8 cellular contexts compared by ENCODE assay signal in the genomic region with DNA sequence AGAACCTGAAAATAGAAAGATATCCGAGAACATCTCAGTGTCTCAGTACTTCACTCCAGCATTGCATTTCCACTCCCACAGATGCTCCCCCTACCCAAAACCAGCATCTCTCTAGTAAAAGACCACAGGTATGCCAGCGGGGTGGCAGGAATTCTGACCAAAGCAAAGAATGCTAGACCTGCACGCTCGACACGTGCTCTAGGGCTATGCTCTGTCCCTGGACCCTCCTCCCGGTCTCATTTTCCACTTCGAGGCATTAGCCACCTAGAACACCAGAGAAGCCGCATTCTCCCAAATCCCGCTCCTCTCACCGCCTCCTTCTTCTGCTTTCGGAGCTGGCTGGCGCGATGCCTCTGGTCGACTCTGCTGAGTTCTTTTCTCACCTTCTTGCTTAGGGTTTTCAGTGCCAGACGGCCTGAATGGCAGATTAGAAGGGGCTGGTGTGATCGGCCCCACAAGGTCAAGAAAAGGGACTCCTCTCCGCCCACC. TPM values are rescaled to one million over a fixed set of nuclear protein-coding genes. Genes with fewer than 3 reads are reported as not detected.
DNase-seq lines count a peak whose midpoint lies in the region; ATAC-seq, FAIRE-seq and TF ChIP-seq lines count a peak whose summit lies in the region.

No MANE protein-coding gene starts in this region.

- H3K4me1 ChIP-seq in A549 (peaks cover 20% of the 10 kb centered on the region), GM23248 (ENCODE audit: insufficient read depth) (peaks cover 7% of the 10 kb centered on the region), adipocyte (ENCODE audit: control insufficient read depth, insufficient read depth, low read length) (peaks cover 21% of the 10 kb centered on the region), stomach (peaks cover 10 to 40% (median 36%) of the 10 kb centered on the region in 4 donors)

- H3K9me3 ChIP-seq in A549 (no peaks in the 10 kb centered on the region), GM23248 (ENCODE audit: low read depth) (no peaks in the 10 kb centered on the region), adipocyte (ENCODE audit: control insufficient read depth, low read length) (no peaks in the 10 kb centered on the region), stomach (no peaks in the 10 kb centered on the region)

- intact Hi-C loops in stomach (cut with DNase I; ENCODE audit: low total_unique reads): no loop called here

- H3K36me3 Mint-ChIP-seq in immature natural killer cell: peaks cover 0 to 11% (median 10%) of the 10 kb centered on the region in 3 donors

- H3K9me3 Mint-ChIP-seq in immature natural killer cell: no peaks in the 10 kb centered on the region

- H3K4me3 ChIP-seq in A549: peak overlapping the region; percentile 99
- peak overlapping the region; percentile 98 for H3K4me3 ChIP-seq in GM23248
- peak overlapping the region; percentile 97 for H3K4me3 ChIP-seq in adipocyte (ENCODE audit: low read length)
- H3K4me3 ChIP-seq in stomach: peak overlapping the region; percentile 82 to 99 (median 95)

- H3K9me2 ChIP-seq in GM23248 (ENCODE audit: insufficient read depth): no peaks in the 10 kb centered on the region

- H3K27me3 ChIP-seq in GM23248 (replicated peaks; ENCODE audit: insufficient read depth) (no peaks in the 10 kb centered on the region), adipocyte (replicated peaks; ENCODE audit: control insufficient read depth, insufficient read depth, low read length) (no peaks in the 10 kb centered on the region), stomach (no peaks in the 10 kb centered on the region)

- no peaks in the 10 kb centered on the region for H4K20me1 ChIP-seq in GM23248 (ENCODE audit: insufficient read depth)

- WGBS in A549 (ENCODE audit: missing lambda C conversion rate): 6% methylated on average over 17 of the region's 17 CpGs
- 0 to 1% methylated on average over 17 of the region's 17 CpGs for WGBS in GM23248 (ENCODE audit: low coverage in 1 of 2, low lambda C conversion rate in 2 of 2, missing lambda C conversion rate in 2 of 2), 2 experiments
- 2 to 4% (median 2%) methylated on average over 17 of the region's 17 CpGs for WGBS in stomach, 5 donors

- no peak for FAIRE-seq in A549 (lab: Jason Lieb, UNC)

- H3K79me2 ChIP-seq in GM23248 (ENCODE audit: insufficient read depth): peaks cover 52% of the 10 kb centered on the region

- CTCF ChIA-PET in A549 (lab: Yijun Ruan, JAX): interaction anchor here (0.7 to 8.1 kb wide), 20 partner anchors 11 to 281 kb away, joined by 3 to 79 read pairs (median 6); a partner anchor contains a TSS

- no peak for DNase-seq in A549 (ENCODE audit: low read depth in 1 of 2, low spot score in 1 of 2)
- peak; percentile 40 for DNase-seq in GM23248
- DNase-seq in adipocyte (ENCODE audit: low read depth): peak; percentile 22
- no peak for DNase-seq in immature natural killer cell
- DNase-seq in stomach: no peak
- no peak for DNase-seq in GDM1 (lab: John Stamatoyannopoulos, UW)
- DNase-seq in NCI-H226: no peak

- H3K4me2 ChIP-seq in A549 (peak overlapping the region; percentile 86), GM23248 (ENCODE audit: unreplicated experiment) (peak overlapping the region; percentile 75)

- TF ChIP-seq POLR2A in A549 (IDR thresholded peaks at IDR 0.05; ENCODE audit: low read length) (no peak), stomach (IDR thresholded peaks at IDR 0.05) (no peak)

- POLR2A ChIA-PET in A549 (lab: Yijun Ruan, JAX): interaction anchor here (0.7 to 3.2 kb wide), 19 partner anchors 10 to 281 kb away, joined by 3 to 37 read pairs (median 5); a partner anchor contains a TSS

- ATAC-seq in A549 (no peak), HG03175 (IDR thresholded peaks at IDR 0.05; ENCODE audit: unreplicated experiment) (no peak)

- peak overlapping the region; percentile 87 to 97 (median 92) for H3K27ac Mint-ChIP-seq in immature natural killer cell

- H3K36me3 ChIP-seq in GM23248 (ENCODE audit: low read depth) (peaks cover 42% of the 10 kb centered on the region), adipocyte (ENCODE audit: control insufficient read depth, insufficient read depth, low read length, severe bottlenecking) (peaks cover 45% of the 10 kb centered on the region), stomach (peaks cover 35 to 48% (median 45%) of the 10 kb centered on the region in 4 donors)

- H3K27ac ChIP-seq in A549: peak overlapping the region; percentile 94 to 99
- H3K27ac ChIP-seq in GM23248: peak overlapping the region; percentile 69
- peak overlapping the region in 4 of 5 donors; percentile 90 to 96 (median 94) for H3K27ac ChIP-seq in stomach

- TF ChIP-seq RAD21 in A549 (conservative IDR thresholded peaks at IDR 0.05 in 1 of 2, IDR thresholded peaks at IDR 0.05 in 1 of 2): no peak

- TF ChIP-seq CTCF in A549 (IDR thresholded peaks at IDR 0.05) (no peak), stomach (IDR thresholded peaks at IDR 0.05) (no peak)

- H3K27me3 Mint-ChIP-seq in immature natural killer cell (ENCODE audit: low read depth in 3 of 3): peaks cover 0 to 4% (median 3%) of the 10 kb centered on the region in 3 donors

- H3F3A ChIP-seq in GM23248 (ENCODE audit: insufficient read depth): 0 out of 2 replicates have a peak, but pooled peaks cover 17% of the 10 kb centered on the region

- peak overlapping the region; percentile 97 to 99 (median 99) for H3K4me3 Mint-ChIP-seq in immature natural killer cell

- peaks cover 25 to 27% of the 10 kb centered on the region in 2 donors for H3K4me1 Mint-ChIP-seq in immature natural killer cell

- TF ChIP-seq EP300 in A549 (IDR thresholded peaks at IDR 0.05) (no peak), stomach (IDR thresholded peaks at IDR 0.05) (no peak)

- in situ Hi-C loops in GM23248 (cut with MboI): no loop called here

- H3K9ac ChIP-seq in GM23248: peak overlapping the region; percentile 94
- H3K9ac ChIP-seq in adipocyte (ENCODE audit: low read length): peak overlapping the region; percentile 96

- peak overlapping the region; percentile 90 for H2AFZ ChIP-seq in GM23248

TF ChIP-seq in A549, 52 proteins besides CTCF, POLR2A, EP300 and RAD21 (continues in another document):
- no peak for TF ChIP-seq CHD2 (IDR thresholded peaks at IDR 0.05; ENCODE audit: low read length, partially characterized antibody)
- TF ChIP-seq, protein P1, sequence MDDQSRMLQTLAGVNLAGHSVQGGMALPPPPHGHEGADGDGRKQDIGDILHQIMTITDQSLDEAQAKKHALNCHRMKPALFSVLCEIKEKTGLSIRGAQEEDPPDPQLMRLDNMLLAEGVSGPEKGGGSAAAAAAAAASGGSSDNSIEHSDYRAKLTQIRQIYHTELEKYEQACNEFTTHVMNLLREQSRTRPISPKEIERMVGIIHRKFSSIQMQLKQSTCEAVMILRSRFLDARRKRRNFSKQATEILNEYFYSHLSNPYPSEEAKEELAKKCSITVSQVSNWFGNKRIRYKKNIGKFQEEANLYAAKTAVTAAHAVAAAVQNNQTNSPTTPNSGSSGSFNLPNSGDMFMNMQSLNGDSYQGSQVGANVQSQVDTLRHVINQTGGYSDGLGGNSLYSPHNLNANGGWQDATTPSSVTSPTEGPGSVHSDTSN (IDR thresholded peaks at IDR 0.05): no peak
- no peak for TF ChIP-seq ZSCAN20 (CRISPR knock-in tag; IDR thresholded peaks at IDR 0.05)

RNA-seq across cellular contexts. Expression of a gene that starts 0.5 kb away (rescaled TPM):
- polyA plus RNA-seq in A549 (2011; rRNA removed) (38.3 and 45.7 TPM in 2 replicates), A549 (2017; fragmentation: RNase III; extraction: RNeasy Plus Mini Kit Qiagen cat#74134 plus additional on column Dnase treatment) (84.1 to 93.0 TPM (median 87.8 TPM) in 3 replicates), GM23248 (2016; fragmentation: Nextera tagmentation; extraction: Ambion mirVana) (45.7 and 46.9 TPM in 2 replicates), immature natural killer cell (10 to 100 TPM in 1 of 3 donors, 1 to 10 TPM in 2; 8.0 to 17.1 (median 9.5) TPM), stomach (10 to 100 TPM; 12.2 to 13.8 (median 12.4) TPM)
- polyA plus RNA-seq in A549 (2012; cell fraction: cytosol; rRNA removed): 37.6 and 38.7 TPM in 2 replicates
- polyA plus RNA-seq in A549 (2012; cell fraction: nucleus; rRNA removed): 40.7 and 56.7 TPM in 2 replicates
- polyA minus RNA-seq in A549 (2011; rRNA and poly(A)+ RNA removed): 62.1 and 63.8 TPM in 2 replicates
- total RNA-seq in GM23248 (2014; rRNA removed; shearing (Covaris generic)): 44.6 and 73.3 TPM in 2 replicates
- total RNA-seq in stomach: 10 to 100 TPM; 17.1 to 67.0 (median 33.8) TPM

RNA-seq across cellular contexts. Expression of a gene that starts 1.5 kb away (rescaled TPM):
- polyA plus RNA-seq in A549 (2011; rRNA removed): 24.9 and 37.0 TPM in 2 replicates
- 75.9 and 88.8 TPM in 2 replicates for polyA plus RNA-seq in A549 (2012; cell fraction: cytosol; rRNA removed)
- 512 and 551 TPM in 2 replicates for polyA plus RNA-seq in A549 (2012; cell fraction: nucleus; rRNA removed)
- 45.3 to 55.3 TPM (median 53.3 TPM) in 3 replicates for polyA plus RNA-seq in A549 (2017; fragmentation: RNase III; extraction: RNeasy Plus Mini Kit Qiagen cat#74134 plus additional on column Dnase treatment)
- polyA minus RNA-seq in A549 (2011; rRNA and poly(A)+ RNA removed): 29.3 and 30.7 TPM in 2 replicates
- 29.2 and 32.3 TPM in 2 replicates for total RNA-seq in GM23248 (2014; rRNA removed; shearing (Covaris generic))
- polyA plus RNA-seq in GM23248 (2016; fragmentation: Nextera tagmentation; extraction: Ambion mirVana): 17.8 and 19.8 TPM in 2 replicates
- polyA plus RNA-seq in immature natural killer cell: 1 to 10 TPM; 1.6 to 8.9 (median 3.3) TPM
- 100 to 1,000 TPM in 1 of 5 donors, 10 to 100 TPM in 4; 48.5 to 224 (median 57.1) TPM for total RNA-seq in stomach
- 10 to 100 TPM; 31.2 to 91.8 (median 41.5) TPM for polyA plus RNA-seq in stomach

RNA-seq across cellular contexts. Expression of a gene that starts 32.0 kb away (rescaled TPM):
- polyA plus RNA-seq in A549 (2011; rRNA removed) (13.2 and 16.2 TPM in 2 replicates), A549 (2017; fragmentation: RNase III; extraction: RNeasy Plus Mini Kit Qiagen cat#74134 plus additional on column Dnase treatment) (14.8 to 21.4 TPM (median 16.7 TPM) in 3 replicates), GM23248 (2016; fragmentation: Nextera tagmentation; extraction: Ambion mirVana) (28.8 and 29.8 TPM in 2 replicates), immature natural killer cell (10 to 100 TPM in 1 of 3 donors, 1 to 10 TPM in 2; 6.6 to 13.9 (median 8.6) TPM), stomach (1 to 10 TPM; 4.3 to 7.8 (median 6.4) TPM)
- polyA plus RNA-seq in A549 (2012; cell fraction: cytosol; rRNA removed): 6.4 and 8.2 TPM in 2 replicates
- 3.8 and 4.8 TPM in 2 replicates for polyA plus RNA-seq in A549 (2012; cell fraction: nucleus; rRNA removed)
- 14.4 and 16.6 TPM in 2 replicates for polyA minus RNA-seq in A549 (2011; rRNA and poly(A)+ RNA removed)
- total RNA-seq in GM23248 (2014; rRNA removed; shearing (Covaris generic)): 24.2 and 26.3 TPM in 2 replicates
- total RNA-seq in stomach: 10 to 100 TPM in 4 of 5 donors, 1 to 10 TPM in 1; 1.2 to 44.0 (median 15.4) TPM

RNA-seq across cellular contexts. Expression of a gene that starts 32.2 kb away (rescaled TPM):
- polyA plus RNA-seq in A549 (2011; rRNA removed): 4.7 and 13.1 TPM in 2 replicates
- 8.1 and 13.5 TPM in 2 replicates for polyA plus RNA-seq in A549 (2012; cell fraction: cytosol; rRNA removed)
- polyA plus RNA-seq in A549 (2012; cell fraction: nucleus; rRNA removed): 39.5 and 57.3 TPM in 2 replicates
- 17.0 to 17.9 TPM (median 17.2 TPM) in 3 replicates for polyA plus RNA-seq in A549 (2017; fragmentation: RNase III; extraction: RNeasy Plus Mini Kit Qiagen cat#74134 plus additional on column Dnase treatment)
- 43.5 and 48.4 TPM in 2 replicates for polyA minus RNA-seq in A549 (2011; rRNA and poly(A)+ RNA removed)
- 34.9 and 63.1 TPM in 2 replicates for total RNA-seq in GM23248 (2014; rRNA removed; shearing (Covaris generic))
- 16.8 and 18.7 TPM in 2 replicates for polyA plus RNA-seq in GM23248 (2016; fragmentation: Nextera tagmentation; extraction: Ambion mirVana)
- polyA plus RNA-seq in immature natural killer cell: 1 to 10 TPM; 1.6 to 9.8 (median 4.7) TPM
- 100 to 1,000 TPM in 1 of 5 donors, 10 to 100 TPM in 4; 22.6 to 102 (median 34.2) TPM for total RNA-seq in stomach
- 10 to 100 TPM; 17.0 to 22.3 (median 17.1) TPM for polyA plus RNA-seq in stomach

Comparison
In these comparisons a context has a peak if more than half of its experiments do, and no peak if none do; other contexts are left out.
1. DNase-seq: peak in GM23248 (single experiment) and adipocyte (single experiment); none in A549 (0 of 2), immature natural killer cell (0 of 3), stomach (single experiment), GDM1 (single experiment) and NCI-H226 (single experiment).
2. Peak in every context shown above with its lines, with median percentiles within 50 percentile points of each other: H3K27ac ChIP-seq and H3K4me3 ChIP-seq.